24 cellular contexts compared by ENCODE assay signal in genomic region chr4:2950221-2950989, GRCh38. TPM values are rescaled to one million over a fixed set of nuclear protein-coding genes. Genes with fewer than 3 reads are reported as not detected.
DNase-seq lines count a peak whose midpoint lies in the region; ATAC-seq, FAIRE-seq and TF ChIP-seq lines count a peak whose summit lies in the region.
"Had no signal": no experiment of that assay in that cellular context is flagged by ENCODE, and none has a peak within 500 bp of the region (broad histone marks: within the 10 kb centered on the region; RNA-seq: fewer than 3 reads in every experiment).

No MANE protein-coding gene starts in this region.

- H3K27ac Mint-ChIP-seq in activated naive CD4-positive, alpha-beta T cell treated with anti-CD3 and anti-CD28 coated beads, Interleukin-2, amount 50 U/mL, for 72 hours, result peak overlapping the region; percentile 1 to 90
- no peak overlapping the region for H3K27ac Mint-ChIP-seq in activated naive CD4-positive, alpha-beta T cell treated with anti-CD3 and anti-CD28 coated beads, Interleukin-2, amount 10 ng/mL, durations not matched to agents 7 days and 5 days
- peak overlapping the region; percentile 90 for H3K27ac Mint-ChIP-seq in activated T-helper 17 cell treated with anti-CD3 and anti-CD28 coated beads, Interleukin-2, amount 50 U/mL, for 72 hours
- H3K27ac Mint-ChIP-seq in stimulated activated memory B cell treated with anti-CD40 and anti-IgM and Interleukin-4, amounts not matched to agents 10 μg/mL and 1 μg/mL and 100 μg/mL, for 72 hours, result peak overlapping the region; percentile 0
- H3K27ac Mint-ChIP-seq: H9 had no signal

- H3K27me3 Mint-ChIP-seq in activated naive CD4-positive, alpha-beta T cell treated with anti-CD3 and anti-CD28 coated beads, Interleukin-2, amount 10 ng/mL, durations not matched to agents 7 days and 5 days, result no peaks in the 10 kb centered on the region
- H3K27me3 Mint-ChIP-seq in activated T-helper 17 cell treated with anti-CD3 and anti-CD28 coated beads, Interleukin-2, amount 50 U/mL, for 72 hours, result no peaks in the 10 kb centered on the region
- H3K27me3 Mint-ChIP-seq in stimulated activated memory B cell treated with anti-CD40 and anti-IgM and Interleukin-4, amounts not matched to agents 10 μg/mL and 1 μg/mL and 100 μg/mL, for 72 hours, result no peaks in the 10 kb centered on the region

- DNase-seq in activated naive CD4-positive, alpha-beta T cell treated with anti-CD3 and anti-CD28 coated beads, Interleukin-2, amount 50 U/mL, for 72 hours (ENCODE audit: low spot score in 2 of 2), result no peak
- no peak for DNase-seq in activated naive CD4-positive, alpha-beta T cell treated with anti-CD3 and anti-CD28 coated beads, Interleukin-2, amount 10 ng/mL, durations not matched to agents 7 days and 5 days
- DNase-seq in fibroblast of mammary gland (ENCODE audit: low read depth), result peak; percentile 58
- no peak for DNase-seq in NCI-H1417 (lab: John Stamatoyannopoulos, UW)
- DNase-seq in left colon, result no peak
- DNase-seq in GM19239 (ENCODE audit: insufficient read length, low spot score), result no peak
- DNase-seq: activated CD4-positive, alpha-beta T cell treated with anti-CD3 and anti-CD28 coated beads, Interleukin-2, amount 50 U/mL, for 48 hours; colonic mucosa; esophagus squamous epithelium; H9; islet precursor cell; NCI-H146; NCI-H526; stimulated activated CD4-positive, alpha-beta T cell treated with anti-CD3 and anti-CD28 coated beads, Interleukin-12 subunit alpha, Interleukin-12 subunit beta, amount 100 ng/mL, for 4 hours; stimulated activated CD4-positive, alpha-beta T cell treated with anti-CD3 and anti-CD28 coated beads, Interleukin-4, amount 100 ng/mL, for 24 hours; stomach; transverse colon; WERI-Rb-1 had no signal

- peaks cover 17% of the 10 kb centered on the region for H3K4me1 Mint-ChIP-seq in activated naive CD4-positive, alpha-beta T cell treated with anti-CD3 and anti-CD28 coated beads, Interleukin-2, amount 10 ng/mL, durations not matched to agents 7 days and 5 days
- peaks cover 30% of the 10 kb centered on the region for H3K4me1 Mint-ChIP-seq in activated T-helper 17 cell treated with anti-CD3 and anti-CD28 coated beads, Interleukin-2, amount 50 U/mL, for 72 hours
- H3K4me1 Mint-ChIP-seq in stimulated activated memory B cell treated with anti-CD40 and anti-IgM and Interleukin-4, amounts not matched to agents 10 μg/mL and 1 μg/mL and 100 μg/mL, for 72 hours, result peaks cover 40% of the 10 kb centered on the region
- H3K4me1 Mint-ChIP-seq: H9 had no signal

- no peaks in the 10 kb centered on the region for H3K9me3 Mint-ChIP-seq in activated naive CD4-positive, alpha-beta T cell treated with anti-CD3 and anti-CD28 coated beads, Interleukin-2, amount 50 U/mL, for 72 hours
- H3K9me3 Mint-ChIP-seq in activated naive CD4-positive, alpha-beta T cell treated with anti-CD3 and anti-CD28 coated beads, Interleukin-2, amount 10 ng/mL, durations not matched to agents 7 days and 5 days, result no peaks in the 10 kb centered on the region
- no peaks in the 10 kb centered on the region for H3K9me3 Mint-ChIP-seq in activated T-helper 17 cell treated with anti-CD3 and anti-CD28 coated beads, Interleukin-2, amount 50 U/mL, for 72 hours
- H3K9me3 Mint-ChIP-seq in stimulated activated memory B cell treated with anti-CD40 and anti-IgM and Interleukin-4, amounts not matched to agents 10 μg/mL and 1 μg/mL and 100 μg/mL, for 72 hours, result no peaks in the 10 kb centered on the region

- no peak for FAIRE-seq in GM19239 (lab: Jason Lieb, UNC)
- FAIRE-seq: HTR-8/SVneo had no signal

- no peak overlapping the region for H3K4me3 Mint-ChIP-seq in activated naive CD4-positive, alpha-beta T cell treated with anti-CD3 and anti-CD28 coated beads, Interleukin-2, amount 10 ng/mL, durations not matched to agents 7 days and 5 days
- peak overlapping the region; percentile 20 for H3K4me3 Mint-ChIP-seq in activated T-helper 17 cell treated with anti-CD3 and anti-CD28 coated beads, Interleukin-2, amount 50 U/mL, for 72 hours
- no peak overlapping the region for H3K4me3 Mint-ChIP-seq in stimulated activated memory B cell treated with anti-CD40 and anti-IgM and Interleukin-4, amounts not matched to agents 10 μg/mL and 1 μg/mL and 100 μg/mL, for 72 hours
- H3K4me3 Mint-ChIP-seq: H9 had no signal

- TF ChIP-seq CTCF in fibroblast of mammary gland (conservative IDR thresholded peaks at IDR 0.05; ENCODE audit: control insufficient read depth, insufficient read depth, low read depth, low read length), result no peak

- CTCF ChIA-PET in activated naive CD4-positive, alpha-beta T cell treated with anti-CD3 and anti-CD28 coated beads, Interleukin-2, amount 10 ng/mL, durations not matched to agents 7 days and 5 days (lab: Charles Lee), result interaction anchor here (0.5 to 2.2 kb wide), 3 partner anchors 9 to 20 kb away, joined by 3 to 11 read pairs (median 6); no protein-coding TSS in a partner anchor

- peaks cover 39 to 54% of the 10 kb centered on the region in 2 donors for H3K36me3 Mint-ChIP-seq in activated naive CD4-positive, alpha-beta T cell treated with anti-CD3 and anti-CD28 coated beads, Interleukin-2, amount 50 U/mL, for 72 hours
- H3K36me3 Mint-ChIP-seq in activated naive CD4-positive, alpha-beta T cell treated with anti-CD3 and anti-CD28 coated beads, Interleukin-2, amount 10 ng/mL, durations not matched to agents 7 days and 5 days, result peaks cover 68% of the 10 kb centered on the region
- H3K36me3 Mint-ChIP-seq in activated T-helper 17 cell treated with anti-CD3 and anti-CD28 coated beads, Interleukin-2, amount 50 U/mL, for 72 hours (ENCODE audit: low read depth), result peaks cover 98% of the 10 kb centered on the region
- peaks cover 81% of the 10 kb centered on the region for H3K36me3 Mint-ChIP-seq in stimulated activated memory B cell treated with anti-CD40 and anti-IgM and Interleukin-4, amounts not matched to agents 10 μg/mL and 1 μg/mL and 100 μg/mL, for 72 hours

- no peak for ATAC-seq in activated naive CD4-positive, alpha-beta T cell treated with anti-CD3 and anti-CD28 coated beads, Interleukin-2, amount 50 U/mL, for 72 hours
- ATAC-seq in activated T-helper 17 cell treated with anti-CD3 and anti-CD28 coated beads, Interleukin-2, amount 50 U/mL, for 72 hours (replicated peaks), result no peak
- no peak for ATAC-seq in stimulated activated memory B cell treated with anti-CD40 and anti-IgM and Interleukin-4, amounts not matched to agents 10 μg/mL and 1 μg/mL and 100 μg/mL, for 72 hours
- ATAC-seq in left colon, result no peak

- H3K4me3 ChIP-seq in fibroblast of mammary gland (ENCODE audit: control insufficient read depth, low read depth, low read length), result no peak overlapping the region
- H3K4me3 ChIP-seq: BLaER1 treated with 17β-estradiol and CSF1 and Interleukin-3, amounts not matched to agents 10 nM and 100 nM; colonic mucosa; esophagus squamous epithelium; right atrium auricular region; SK-N-MC; stomach; transverse colon had no signal

- intact Hi-C loops in left colon (cut with DNase I, micrococcal nuclease), result no loop called here

RNA-seq across cellular contexts. Expression of gene NOP14, which starts 12.8 kb away (rescaled TPM):
- total RNA-seq in activated naive CD4-positive, alpha-beta T cell treated with anti-CD3 and anti-CD28 coated beads, Interleukin-2, amount 50 U/mL, for 72 hours, result 10 to 100 TPM; 62.9 to 77.1 TPM
- total RNA-seq in activated T-helper 17 cell treated with anti-CD3 and anti-CD28 coated beads, Interleukin-2, amount 50 U/mL, for 72 hours, result 10 to 100 TPM; 86.5 to 96.8 TPM
- 10 to 100 TPM; 20.4 to 22.9 TPM for total RNA-seq in left colon

RNA-seq across cellular contexts. Expression of gene GRK4, which starts 13.0 kb away (rescaled TPM):
- 1 to 10 TPM; 2.9 to 7.2 TPM for total RNA-seq in activated naive CD4-positive, alpha-beta T cell treated with anti-CD3 and anti-CD28 coated beads, Interleukin-2, amount 50 U/mL, for 72 hours
- total RNA-seq in activated T-helper 17 cell treated with anti-CD3 and anti-CD28 coated beads, Interleukin-2, amount 50 U/mL, for 72 hours, result 1 to 10 TPM; 3.2 to 5.7 TPM
- total RNA-seq in left colon, result 1 to 10 TPM; 1.7 to 3.9 TPM
